In the genomic region with DNA sequence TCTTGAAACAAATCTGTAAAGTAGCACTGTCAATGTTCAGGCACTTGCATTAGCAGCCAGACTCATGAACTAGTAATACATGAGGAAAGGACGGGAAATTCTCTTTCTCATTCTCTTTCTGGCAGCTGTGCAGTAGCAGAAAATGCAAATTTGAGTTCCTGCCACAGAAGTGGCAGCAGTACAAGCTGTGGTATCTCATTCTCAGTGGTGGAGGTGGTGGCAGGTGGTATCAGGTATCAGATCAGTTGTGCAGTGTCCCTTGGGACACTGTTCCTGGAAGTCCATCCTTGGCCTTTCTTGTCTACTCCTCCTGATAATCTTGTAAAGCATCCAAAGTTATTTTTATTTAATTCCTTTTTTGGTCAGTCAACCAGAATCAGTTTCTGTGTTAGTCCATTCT, we compare ENCODE assay signal across 1 cellular context.
A peak's percentile ranks its signal among the peaks of the same experiment; 100 is the strongest.
TF ChIP-seq lines count a peak whose summit lies in the region.

No MANE protein-coding gene starts in this region.

TF ChIP-seq in GM12878, 131 proteins besides CTCF, POLR2A, EP300 and RAD21 (continued from another document):
- TF ChIP-seq, protein P1, sequence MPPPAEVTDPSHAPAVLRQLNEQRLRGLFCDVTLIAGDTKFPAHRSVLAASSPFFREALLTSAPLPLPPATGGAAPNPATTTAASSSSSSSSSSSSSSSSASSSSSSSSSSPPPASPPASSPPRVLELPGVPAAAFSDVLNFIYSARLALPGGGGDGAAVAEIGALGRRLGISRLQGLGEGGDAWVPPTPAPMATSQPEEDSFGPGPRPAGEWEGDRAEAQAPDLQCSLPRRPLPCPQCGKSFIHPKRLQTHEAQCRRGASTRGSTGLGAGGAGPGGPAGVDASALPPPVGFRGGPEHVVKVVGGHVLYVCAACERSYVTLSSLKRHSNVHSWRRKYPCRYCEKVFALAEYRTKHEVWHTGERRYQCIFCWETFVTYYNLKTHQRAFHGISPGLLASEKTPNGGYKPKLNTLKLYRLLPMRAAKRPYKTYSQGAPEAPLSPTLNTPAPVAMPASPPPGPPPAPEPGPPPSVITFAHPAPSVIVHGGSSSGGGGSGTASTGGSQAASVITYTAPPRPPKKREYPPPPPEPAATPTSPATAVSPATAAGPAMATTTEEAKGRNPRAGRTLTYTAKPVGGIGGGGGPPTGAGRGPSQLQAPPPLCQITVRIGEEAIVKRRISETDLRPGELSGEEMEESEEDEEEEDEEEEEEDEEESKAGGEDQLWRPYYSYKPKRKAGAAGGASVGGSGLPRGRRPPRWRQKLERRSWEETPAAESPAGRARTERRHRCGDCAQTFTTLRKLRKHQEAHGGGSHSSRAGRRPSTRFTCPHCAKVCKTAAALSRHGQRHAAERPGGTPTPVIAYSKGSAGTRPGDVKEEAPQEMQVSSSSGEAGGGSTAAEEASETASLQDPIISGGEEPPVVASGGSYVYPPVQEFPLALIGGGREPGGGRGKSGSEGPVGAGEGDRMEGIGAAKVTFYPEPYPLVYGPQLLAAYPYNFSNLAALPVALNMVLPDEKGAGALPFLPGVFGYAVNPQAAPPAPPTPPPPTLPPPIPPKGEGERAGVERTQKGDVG (CRISPR knock-in tag; IDR thresholded peaks at IDR 0.05), result no peak
- TF ChIP-seq PAX5 (IDR thresholded peaks at IDR 0.05; ENCODE audit: borderline replicate concordance, low read depth, low read length) (peak; percentile 74; the same call in 1 of the 2 replicates), MEF2B (IDR thresholded peaks at IDR 0.05; ENCODE audit: partially characterized antibody, poor library complexity, severe bottlenecking) (peak; percentile 92), SIX5 (IDR thresholded peaks at IDR 0.05; ENCODE audit: low read depth, low read length, severe bottlenecking) (no peak), POLR2AphosphoS2 (IDR thresholded peaks at IDR 0.05; ENCODE audit: low read depth, low read length) (no peak), ATF7 (IDR thresholded peaks at IDR 0.05; ENCODE audit: low read depth) (no peak), SREBF2 (IDR thresholded peaks at IDR 0.05; ENCODE audit: low read length) (no peak), TBL1XR1 (IDR thresholded peaks at IDR 0.05; ENCODE audit: low read depth, low read length) (peak; percentile 62; the same call in 1 of the 2 replicates), POU2F2 (IDR thresholded peaks at IDR 0.05; ENCODE audit: borderline replicate concordance, low read depth, low read length) (peak; percentile 98), BCL11A (IDR thresholded peaks at IDR 0.05; ENCODE audit: low read depth, low read length) (peak; percentile 79), DPF2 (IDR thresholded peaks at IDR 0.05) (peak; percentile 31; the same call in 1 of the 2 replicates), SPI1 (IDR thresholded peaks at IDR 0.05; ENCODE audit: borderline replicate concordance, insufficient read depth, low read depth, low read length) (no peak), CEBPB (IDR thresholded peaks at IDR 0.05; ENCODE audit: borderline replicate concordance in 1 of 2, low read depth in 2 of 2, low read length in 2 of 2) (no peak), SP1 (IDR thresholded peaks at IDR 0.05; ENCODE audit: low read depth, low read length) (no peak), SMC3 (IDR thresholded peaks at IDR 0.05; ENCODE audit: borderline replicate concordance, low read length) (no peak), TCF3 (IDR thresholded peaks at IDR 0.05; ENCODE audit: borderline replicate concordance, insufficient read depth, low read depth, low read length) (peak; percentile 81), WRNIP1 (IDR thresholded peaks at IDR 0.05; ENCODE audit: borderline replicate concordance, low read depth, low read length) (no peak), TCF7 (IDR thresholded peaks at IDR 0.05; ENCODE audit: borderline replicate concordance) (no peak), NR2F1 (conservative IDR thresholded peaks at IDR 0.05) (no peak), NFXL1 (IDR thresholded peaks at IDR 0.05; ENCODE audit: borderline replicate concordance) (no peak), BHLHE40 (IDR thresholded peaks at IDR 0.05; ENCODE audit: borderline replicate concordance in 1 of 2, low read depth in 2 of 2, low read length in 1 of 2) (peak; percentile 62 to 68), TCF12 (IDR thresholded peaks at IDR 0.05; ENCODE audit: low read depth, low read length) (peak; percentile 92), IKZF2 (IDR thresholded peaks at IDR 0.05) (peak; percentile 83 to 85), CREM (IDR thresholded peaks at IDR 0.05; ENCODE audit: low read depth) (no peak), ZNF24 (IDR thresholded peaks at IDR 0.05) (no peak), ZNF217 (IDR thresholded peaks at IDR 0.05) (no peak), MTA2 (IDR thresholded peaks at IDR 0.05; ENCODE audit: low read depth) (peak; percentile 56), RUNX3 (IDR thresholded peaks at IDR 0.05; ENCODE audit: low read length) (peak; percentile 74)
- TF ChIP-seq, protein P2, sequence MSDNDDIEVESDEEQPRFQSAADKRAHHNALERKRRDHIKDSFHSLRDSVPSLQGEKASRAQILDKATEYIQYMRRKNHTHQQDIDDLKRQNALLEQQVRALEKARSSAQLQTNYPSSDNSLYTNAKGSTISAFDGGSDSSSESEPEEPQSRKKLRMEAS (IDR thresholded peaks at IDR 0.05; ENCODE audit: low read depth, low read length), result no peak
- TF ChIP-seq, protein P3, sequence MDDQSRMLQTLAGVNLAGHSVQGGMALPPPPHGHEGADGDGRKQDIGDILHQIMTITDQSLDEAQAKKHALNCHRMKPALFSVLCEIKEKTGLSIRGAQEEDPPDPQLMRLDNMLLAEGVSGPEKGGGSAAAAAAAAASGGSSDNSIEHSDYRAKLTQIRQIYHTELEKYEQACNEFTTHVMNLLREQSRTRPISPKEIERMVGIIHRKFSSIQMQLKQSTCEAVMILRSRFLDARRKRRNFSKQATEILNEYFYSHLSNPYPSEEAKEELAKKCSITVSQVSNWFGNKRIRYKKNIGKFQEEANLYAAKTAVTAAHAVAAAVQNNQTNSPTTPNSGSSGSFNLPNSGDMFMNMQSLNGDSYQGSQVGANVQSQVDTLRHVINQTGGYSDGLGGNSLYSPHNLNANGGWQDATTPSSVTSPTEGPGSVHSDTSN (IDR thresholded peaks at IDR 0.05; ENCODE audit: insufficient replicate concordance, low read depth, low read length), result peak; percentile 52
- TF ChIP-seq, protein P4, sequence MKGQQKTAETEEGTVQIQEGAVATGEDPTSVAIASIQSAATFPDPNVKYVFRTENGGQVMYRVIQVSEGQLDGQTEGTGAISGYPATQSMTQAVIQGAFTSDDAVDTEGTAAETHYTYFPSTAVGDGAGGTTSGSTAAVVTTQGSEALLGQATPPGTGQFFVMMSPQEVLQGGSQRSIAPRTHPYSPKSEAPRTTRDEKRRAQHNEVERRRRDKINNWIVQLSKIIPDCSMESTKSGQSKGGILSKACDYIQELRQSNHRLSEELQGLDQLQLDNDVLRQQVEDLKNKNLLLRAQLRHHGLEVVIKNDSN (IDR thresholded peaks at IDR 0.05; ENCODE audit: borderline replicate concordance, extremely low read length, insufficient read depth, low read depth, low read length), result no peak
- TF ChIP-seq, protein P5, sequence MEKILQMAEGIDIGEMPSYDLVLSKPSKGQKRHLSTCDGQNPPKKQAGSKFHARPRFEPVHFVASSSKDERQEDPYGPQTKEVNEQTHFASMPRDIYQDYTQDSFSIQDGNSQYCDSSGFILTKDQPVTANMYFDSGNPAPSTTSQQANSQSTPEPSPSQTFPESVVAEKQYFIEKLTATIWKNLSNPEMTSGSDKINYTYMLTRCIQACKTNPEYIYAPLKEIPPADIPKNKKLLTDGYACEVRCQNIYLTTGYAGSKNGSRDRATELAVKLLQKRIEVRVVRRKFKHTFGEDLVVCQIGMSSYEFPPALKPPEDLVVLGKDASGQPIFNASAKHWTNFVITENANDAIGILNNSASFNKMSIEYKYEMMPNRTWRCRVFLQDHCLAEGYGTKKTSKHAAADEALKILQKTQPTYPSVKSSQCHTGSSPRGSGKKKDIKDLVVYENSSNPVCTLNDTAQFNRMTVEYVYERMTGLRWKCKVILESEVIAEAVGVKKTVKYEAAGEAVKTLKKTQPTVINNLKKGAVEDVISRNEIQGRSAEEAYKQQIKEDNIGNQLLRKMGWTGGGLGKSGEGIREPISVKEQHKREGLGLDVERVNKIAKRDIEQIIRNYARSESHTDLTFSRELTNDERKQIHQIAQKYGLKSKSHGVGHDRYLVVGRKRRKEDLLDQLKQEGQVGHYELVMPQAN (conservative IDR thresholded peaks at IDR 0.05), result no peak
- TF ChIP-seq, protein P6, sequence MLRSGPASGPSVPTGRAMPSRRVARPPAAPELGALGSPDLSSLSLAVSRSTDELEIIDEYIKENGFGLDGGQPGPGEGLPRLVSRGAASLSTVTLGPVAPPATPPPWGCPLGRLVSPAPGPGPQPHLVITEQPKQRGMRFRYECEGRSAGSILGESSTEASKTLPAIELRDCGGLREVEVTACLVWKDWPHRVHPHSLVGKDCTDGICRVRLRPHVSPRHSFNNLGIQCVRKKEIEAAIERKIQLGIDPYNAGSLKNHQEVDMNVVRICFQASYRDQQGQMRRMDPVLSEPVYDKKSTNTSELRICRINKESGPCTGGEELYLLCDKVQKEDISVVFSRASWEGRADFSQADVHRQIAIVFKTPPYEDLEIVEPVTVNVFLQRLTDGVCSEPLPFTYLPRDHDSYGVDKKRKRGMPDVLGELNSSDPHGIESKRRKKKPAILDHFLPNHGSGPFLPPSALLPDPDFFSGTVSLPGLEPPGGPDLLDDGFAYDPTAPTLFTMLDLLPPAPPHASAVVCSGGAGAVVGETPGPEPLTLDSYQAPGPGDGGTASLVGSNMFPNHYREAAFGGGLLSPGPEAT (IDR thresholded peaks at IDR 0.05; ENCODE audit: low read depth), result peak; percentile 61; the same call in 1 of the 2 replicates
- TF ChIP-seq, protein P7, sequence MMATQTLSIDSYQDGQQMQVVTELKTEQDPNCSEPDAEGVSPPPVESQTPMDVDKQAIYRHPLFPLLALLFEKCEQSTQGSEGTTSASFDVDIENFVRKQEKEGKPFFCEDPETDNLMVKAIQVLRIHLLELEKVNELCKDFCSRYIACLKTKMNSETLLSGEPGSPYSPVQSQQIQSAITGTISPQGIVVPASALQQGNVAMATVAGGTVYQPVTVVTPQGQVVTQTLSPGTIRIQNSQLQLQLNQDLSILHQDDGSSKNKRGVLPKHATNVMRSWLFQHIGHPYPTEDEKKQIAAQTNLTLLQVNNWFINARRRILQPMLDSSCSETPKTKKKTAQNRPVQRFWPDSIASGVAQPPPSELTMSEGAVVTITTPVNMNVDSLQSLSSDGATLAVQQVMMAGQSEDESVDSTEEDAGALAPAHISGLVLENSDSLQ (IDR thresholded peaks at IDR 0.05), result peak; percentile 46; the same call in 1 of the 2 replicates
TF ChIP-seq in GM12878: peak in this region for 16.
